ENCODE assay signal across 1 cellular context in genomic region chr10:70671619-70672164, GRCh38.
TF ChIP-seq lines count a peak whose summit lies in the region.

No MANE protein-coding gene starts in this region.

TF ChIP-seq in K562, 482 proteins besides CTCF, POLR2A, EP300 and RAD21 (continued from another document and continues in another):
- no peak for TF ChIP-seq AFF4 (CRISPR knock-in tag; IDR thresholded peaks at IDR 0.05)
- no peak for TF ChIP-seq ZNF217 (CRISPR knock-in tag; IDR thresholded peaks at IDR 0.05)
- no peak for TF ChIP-seq MLX (CRISPR knock-in tag; conservative IDR thresholded peaks at IDR 0.05)
- TF ChIP-seq CHD7 (IDR thresholded peaks at IDR 0.05; ENCODE audit: low read depth, low read length), result no peak
- TF ChIP-seq ESRRA (IDR thresholded peaks at IDR 0.05; ENCODE audit: borderline replicate concordance, low read depth), result peak; percentile 89
- no peak for TF ChIP-seq ZNF444 (CRISPR knock-in tag; IDR thresholded peaks at IDR 0.05)
- TF ChIP-seq SP2 (IDR thresholded peaks at IDR 0.05; ENCODE audit: extremely low read depth, low read depth, low read length, poor library complexity, severe bottlenecking), result no peak
- TF ChIP-seq CBFA2T3 (IDR thresholded peaks at IDR 0.05), result no peak
- no peak; the same call in 1 of the 2 replicates for TF ChIP-seq CBX5 (IDR thresholded peaks at IDR 0.05; ENCODE audit: borderline replicate concordance, low read depth)
- no peak for TF ChIP-seq NFXL1 (CRISPR knock-in tag; IDR thresholded peaks at IDR 0.05)
- TF ChIP-seq TEAD4 (IDR thresholded peaks at IDR 0.05; ENCODE audit: low read length), result no peak; the same call in 1 of the 2 replicates
- TF ChIP-seq TEAD4 (CRISPR knock-in tag; IDR thresholded peaks at IDR 0.05; ENCODE audit: borderline replicate concordance), result no peak
- TF ChIP-seq ZNF398 (CRISPR knock-in tag; IDR thresholded peaks at IDR 0.05), result no peak
- peak; percentile 62; the same call in 1 of the 2 replicates for TF ChIP-seq E2F3 (CRISPR knock-in tag; IDR thresholded peaks at IDR 0.05)
- no peak for TF ChIP-seq CBFB (CRISPR knock-in tag; IDR thresholded peaks at IDR 0.05)
- TF ChIP-seq MYNN (IDR thresholded peaks at IDR 0.05), result no peak; the same call in 1 of the 2 replicates
- no peak for TF ChIP-seq MYNN (CRISPR knock-in tag; IDR thresholded peaks at IDR 0.05)
- no peak for TF ChIP-seq NR0B1 (IDR thresholded peaks at IDR 0.05; ENCODE audit: partially characterized antibody)
- no peak for TF ChIP-seq BHLHE40 (IDR thresholded peaks at IDR 0.05; ENCODE audit: low read length)
- no peak for TF ChIP-seq ELF1 (tag; IDR thresholded peaks at IDR 0.05)
- no peak for TF ChIP-seq ADNP (tag; IDR thresholded peaks at IDR 0.05)
- TF ChIP-seq ZHX1 (conservative IDR thresholded peaks at IDR 0.05; ENCODE audit: low read length), result peak; percentile 19; the same call in 1 of the 2 replicates
- 0 out of 2 replicates have a peak, but pooled peaks have one; percentile 7 for TF ChIP-seq ZNF175 (CRISPR knock-in tag; IDR thresholded peaks at IDR 0.05; ENCODE audit: low read depth)
- no peak for TF ChIP-seq U2AF1 (optimal IDR thresholded peaks at IDR 0.05; ENCODE audit: low read depth, low read length)
- TF ChIP-seq KLF13 (tag; IDR thresholded peaks at IDR 0.05; ENCODE audit: borderline replicate concordance, low read depth), result peak; percentile 91
